1 cellular context compared by ENCODE assay signal in genomic region chr15:88651293-88651692, GRCh38.
TF ChIP-seq lines count a peak whose summit lies in the region.

No MANE protein-coding gene starts in this region.

TF ChIP-seq in GM23338, 12 proteins besides CTCF, POLR2A, EP300 and RAD21:
- no peak for TF ChIP-seq ZNF331 (CRISPR knock-in tag; IDR thresholded peaks at IDR 0.05; ENCODE audit: low read depth)
- no peak for TF ChIP-seq NANOG (IDR thresholded peaks at IDR 0.05; ENCODE audit: borderline replicate concordance)
- TF ChIP-seq JUNB (IDR thresholded peaks at IDR 0.05; ENCODE audit: unreplicated experiment): no peak
TF ChIP-seq in GM23338: peak in this region for 0.
